Comparison of ENCODE assay signal across 8 cellular contexts in genomic region chr15:45429974-45430792, GRCh38. TPM values are rescaled to one million over a fixed set of nuclear protein-coding genes. Genes with fewer than 3 reads are reported as not detected.
A peak's percentile ranks its signal among the peaks of the same experiment; 100 is the strongest.
DNase-seq lines count a peak whose midpoint lies in the region; ATAC-seq and TF ChIP-seq lines count a peak whose summit lies in the region.

No MANE protein-coding gene starts in this region.

- ATAC-seq in HG02884 (IDR thresholded peaks at IDR 0.05; ENCODE audit: unreplicated experiment) (peak; percentile 78), omental fat pad (ENCODE audit: low FRiP score) (peak; percentile 91), thoracic aorta (ENCODE audit: insufficient number of reproducible peaks, low FRiP score, low read depth) (peak; percentile 28), GM18861 (IDR thresholded peaks at IDR 0.05; ENCODE audit: unreplicated experiment) (no peak)

- no peaks in the 10 kb centered on the region for H3K79me2 ChIP-seq in OCI-LY7 (ENCODE audit: insufficient read depth, low read depth, low read length)

- no peak overlapping the region for H2AFZ ChIP-seq in OCI-LY7 (ENCODE audit: low read length)

- H3K27me3 ChIP-seq in thoracic aorta (replicated peaks; ENCODE audit: insufficient read depth), result no peaks in the 10 kb centered on the region

- H4K20me1 ChIP-seq in OCI-LY7 (ENCODE audit: insufficient read depth, low read length), result no peaks in the 10 kb centered on the region

- DNase-seq in OCI-LY7 (ENCODE audit: low spot score) (peak; percentile 53), activated gamma-delta T cell (lab: John Stamatoyannopoulos, UW) (peak; percentile 74), germinal center (ENCODE audit: low spot score) (peak; percentile 88), omental fat pad (ENCODE audit: low spot score) (peak; percentile 80), thoracic aorta (ENCODE audit: low spot score) (no peak)

- TF ChIP-seq CTCF in GM12874 (IDR thresholded peaks at IDR 0.05; ENCODE audit: insufficient read depth, low read depth, low read length) (peak; percentile 100), OCI-LY7 (conservative IDR thresholded peaks at IDR 0.05; ENCODE audit: low read length) (peak; percentile 98), omental fat pad (IDR thresholded peaks at IDR 0.05) (peak in 2 of 3 donors; percentile 74 to 97), thoracic aorta (IDR thresholded peaks at IDR 0.05) (peak; percentile 82)

- H3K27ac ChIP-seq in OCI-LY7 (ENCODE audit: low read depth, low read length, poor library complexity, severe bottlenecking) (no peak overlapping the region), thoracic aorta (no peak overlapping the region)

- H3K36me3 ChIP-seq in OCI-LY7 (ENCODE audit: insufficient read depth, low read length) (no peaks in the 10 kb centered on the region), thoracic aorta (no peaks in the 10 kb centered on the region)

- no peaks in the 10 kb centered on the region for H3K9me2 ChIP-seq in OCI-LY7 (ENCODE audit: insufficient read depth, low read length)

- intact Hi-C loops in OCI-LY7 (cut with micrococcal nuclease; ENCODE audit: unreplicated experiment), result loop anchor here (1.0 kb wide), 1 partner anchor 27 kb away; no protein-coding TSS in a partner anchor

- H3K4me1 ChIP-seq in OCI-LY7 (ENCODE audit: insufficient read depth, low read length, poor library complexity, severe bottlenecking) (no peaks in the 10 kb centered on the region), thoracic aorta (ENCODE audit: control insufficient read depth in 1 of 2, low read depth in 2 of 2) (peaks cover 3 to 8% of the 10 kb centered on the region in 2 donors)

- POLR2A ChIA-PET in OCI-LY7 (lab: Charles Lee), result interaction anchor here (0.6 to 0.7 kb wide), 3 partner anchors 13 to 62 kb away, joined by 3 read pairs; no protein-coding TSS in a partner anchor

- H3K9me3 ChIP-seq in OCI-LY7 (ENCODE audit: low read length) (no peaks in the 10 kb centered on the region), thoracic aorta (no peaks in the 10 kb centered on the region)

- H3K4me3 ChIP-seq in OCI-LY7 (ENCODE audit: low read depth, low read length, poor library complexity, severe bottlenecking) (no peak overlapping the region), thoracic aorta (peak overlapping the region; percentile 69)

- no peak overlapping the region for H3K4me2 ChIP-seq in OCI-LY7 (ENCODE audit: low read length)

- CTCF ChIA-PET in OCI-LY7 (lab: Charles Lee; ENCODE audit: unreplicated experiment), result no interaction called here

- BruUV-seq in OCI-LY7 (replicated peaks; lab: Mats Ljungman, UMichigan), result no TSS peak

RNA-seq across cellular contexts. Expression of gene GATM, which starts 51.8 kb away (rescaled TPM):
- total RNA-seq in OCI-LY7 (2014; rRNA removed; shearing (Covaris generic)), result 0.54 and 1.3 TPM in 2 replicates
- total RNA-seq in OCI-LY7 (2022) (2.7 and 3.4 TPM in 2 replicates), omental fat pad (10 to 100 TPM in 2 of 4 donors, 1 to 10 TPM in 2; 9.7 to 15.1 (median 12.3) TPM), thoracic aorta (10 to 100 TPM; 25.0 to 27.6 TPM)
